In genomic region chrX:149758715-149759078, GRCh38 we compare ENCODE assay signal across 7 cellular contexts. TPM values are rescaled to one million over a fixed set of nuclear protein-coding genes. Genes with fewer than 3 reads are reported as not detected.
"Had no signal": no experiment of that assay in that cellular context is flagged by ENCODE, and none has a peak within 500 bp of the region (broad histone marks: within the 10 kb centered on the region; RNA-seq: fewer than 3 reads in every experiment).

No MANE protein-coding gene starts in this region.

RNA-seq across cellular contexts. Expression of gene HSFX1, which starts 15.2 kb away (rescaled TPM):
- total RNA-seq: H4 had no signal
- polyA plus RNA-seq: GM23248, IgD-negative memory B cell had no signal

RNA-seq across cellular contexts. Expression of gene MAGEA9, which starts 23.0 kb away (rescaled TPM):
- total RNA-seq: GM23248, H4, H7, HFFc6, HT1080 had no signal
- polyA plus RNA-seq: GM23248, HepG2, IgD-negative memory B cell had no signal

RNA-seq across cellular contexts. Expression of gene MAGEA11, which starts 46.8 kb away (rescaled TPM):
- total RNA-seq: GM23248, HepG2 had no signal
- polyA plus RNA-seq: GM23248, HepG2, IgD-negative memory B cell had no signal
